Comparison of ENCODE assay signal across 22 cellular contexts in the genomic region with DNA sequence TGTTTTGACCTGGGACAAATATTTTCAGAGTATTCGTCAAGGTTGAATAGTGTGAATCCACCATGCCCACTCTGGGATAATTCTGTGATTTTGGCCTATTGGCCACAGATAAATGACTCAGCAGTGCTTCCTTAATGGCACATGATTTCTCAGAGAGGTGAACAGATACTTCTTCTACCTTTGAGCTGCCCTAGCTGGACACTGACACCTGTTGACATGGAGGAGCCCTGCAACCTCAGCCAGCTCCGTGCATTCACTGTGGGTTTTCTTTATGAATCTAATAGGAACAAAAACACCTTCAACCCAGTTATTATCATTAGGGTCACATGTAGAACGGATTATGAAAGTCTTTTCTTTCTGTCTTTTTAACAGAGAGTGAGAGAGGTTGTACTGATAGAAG.
"Had no signal": no experiment of that assay in that cellular context is flagged by ENCODE, and none has a peak within 500 bp of the region (broad histone marks: within the 10 kb centered on the region; RNA-seq: fewer than 3 reads in every experiment).

No MANE protein-coding gene starts in this region.

- DNase-seq: activated CD4-positive, alpha-beta memory T cell treated with anti-CD3 and anti-CD28 coated beads, Interleukin-2, amount 10 ng/mL, durations not matched to agents 7 days and 5 days; activated CD4-positive, alpha-beta T cell treated with anti-CD3 and anti-CD28 coated beads for 48 hours; activated effector memory CD4-positive, alpha-beta T cell treated with Interleukin-2 at 50 U/mL for 16 hours; activated naive CD4-positive, alpha-beta T cell treated with anti-CD3 and anti-CD28 coated beads for 36 hours; activated naive CD8-positive, alpha-beta T cell treated with anti-CD3 and anti-CD28 coated beads, Interleukin-2, amount 10 ng/mL, durations not matched to agents 7 days and 5 days; activated T-cell treated with anti-CD3 and anti-CD28 coated beads, Interleukin-2, amount 50 U/mL, for 72 hours; amniotic stem cell; effector memory CD8-positive, alpha-beta T cell; head of caudate nucleus; hypothalamus; left ventricle myocardium superior; mammary epithelial cell; natural killer cell; sigmoid colon; stimulated activated CD4-positive, alpha-beta T cell treated with anti-CD3 and anti-CD28 coated beads, Interleukin-15, amount 100 ng/mL, for 24 hours; stimulated activated CD8-positive, alpha-beta memory T cell treated with anti-CD3 and anti-CD28 coated beads, Interleukin-4, amount 100 ng/mL, for 48 hours; stimulated activated naive B cell treated with anti-CD40 and anti-IgM and Interleukin-4, amounts not matched to agents 10 μg/mL and 1 μg/mL and 100 μg/mL, for 72 hours; transverse colon had no signal

- H3K4me3 ChIP-seq: breast epithelium, esophagus muscularis mucosa, gastroesophageal sphincter, sigmoid colon, smooth muscle cell, transverse colon had no signal

- H3K9me3 ChIP-seq: breast epithelium, gastroesophageal sphincter, sigmoid colon, transverse colon had no signal

- H3K4me2 ChIP-seq: smooth muscle cell had no signal

- H3K36me3 ChIP-seq: breast epithelium, sigmoid colon, transverse colon had no signal

- ATAC-seq: activated T-cell treated with anti-CD3 and anti-CD28 coated beads, Interleukin-2, amount 50 U/mL, for 72 hours; effector memory CD8-positive, alpha-beta T cell; gastroesophageal sphincter; left ventricle myocardium superior; natural killer cell; stimulated activated naive B cell treated with anti-CD40 and anti-IgM and Interleukin-4, amounts not matched to agents 10 μg/mL and 1 μg/mL and 100 μg/mL, for 72 hours had no signal

- H3K27me3 ChIP-seq: breast epithelium, esophagus muscularis mucosa, gastroesophageal sphincter, sigmoid colon, transverse colon had no signal

- H3K27ac ChIP-seq: esophagus muscularis mucosa, gastroesophageal sphincter, sigmoid colon, transverse colon had no signal

- H3K4me1 ChIP-seq: breast epithelium, esophagus muscularis mucosa, gastroesophageal sphincter, transverse colon had no signal
